ENCODE assay signal across 14 cellular contexts in the genomic region with DNA sequence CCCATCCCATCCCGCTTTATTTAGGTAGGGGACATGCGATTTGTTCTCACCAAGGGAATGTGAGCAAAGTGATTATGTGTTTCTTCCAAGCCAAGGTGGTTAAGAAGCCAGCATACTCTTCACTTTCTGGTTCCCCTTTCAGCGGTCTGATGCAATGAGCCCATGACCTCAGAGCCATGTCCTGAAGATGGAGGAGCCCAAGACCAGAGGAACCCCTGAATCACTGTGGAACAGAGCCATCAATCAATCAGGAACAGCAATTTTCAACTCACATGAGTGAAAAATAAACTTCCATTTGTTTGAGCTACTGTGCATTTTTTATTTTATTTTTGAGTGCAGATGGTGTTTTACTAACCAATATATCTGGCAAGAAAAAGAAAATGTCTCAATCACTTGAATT. TPM values are rescaled to one million over a fixed set of nuclear protein-coding genes. Genes with fewer than 3 reads are reported as not detected.
"Had no signal": no experiment of that assay in that cellular context is flagged by ENCODE, and none has a peak within 500 bp of the region (broad histone marks: within the 10 kb centered on the region; RNA-seq: fewer than 3 reads in every experiment).

No MANE protein-coding gene starts in this region.

- ATAC-seq: activated CD8-positive, alpha-beta T cell treated with anti-CD3 and anti-CD28 coated beads for 36 hours; activated naive CD8-positive, alpha-beta T cell treated with anti-CD3 and anti-CD28 coated beads, Interleukin-2, amount 50 U/mL, for 24 hours; esophagus mucosa; left ventricle myocardium superior had no signal

- FAIRE-seq: endometrium, islet of Langerhans, urothelium cell line had no signal

- H3K27ac ChIP-seq: cardiac muscle cell, VCaP had no signal

- DNase-seq: activated CD8-positive, alpha-beta memory T cell treated with anti-CD3 and anti-CD28 coated beads, Interleukin-2, amount 50 U/mL, for 48 hours; activated CD8-positive, alpha-beta T cell treated with anti-CD3 and anti-CD28 coated beads for 36 hours; activated naive CD4-positive, alpha-beta T cell treated with Interleukin-2 at 50 U/mL for 16 hours; activated naive CD8-positive, alpha-beta T cell treated with anti-CD3 and anti-CD28 coated beads, Interleukin-2, amount 50 U/mL, for 24 hours; left ventricle myocardium superior; stimulated activated CD4-positive, alpha-beta T cell treated with anti-CD3 and anti-CD28 coated beads, Interleukin-4, amount 100 ng/mL, for 1 hour; stimulated activated CD8-positive, alpha-beta memory T cell treated with anti-CD3 and anti-CD28 coated beads, Interleukin-4, amount 100 ng/mL, for 48 hours; T-helper 9 cell had no signal

- H3K36me3 ChIP-seq: cardiac muscle cell had no signal

- H3K4me3 ChIP-seq: cardiac muscle cell had no signal

RNA-seq across cellular contexts. Expression of gene THRB, which starts 10.8 kb away (rescaled TPM):
- total RNA-seq: activated CD8-positive, alpha-beta T cell treated with anti-CD3 and anti-CD28 coated beads for 36 hours had no signal
